13 cellular contexts compared by ENCODE assay signal in genomic region chr11:111176603-111177002, GRCh38.
DNase-seq lines count a peak whose midpoint lies in the region; ATAC-seq and TF ChIP-seq lines count a peak whose summit lies in the region.
"Had no signal": no experiment of that assay in that cellular context is flagged by ENCODE, and none has a peak within 500 bp of the region (broad histone marks: within the 10 kb centered on the region; RNA-seq: fewer than 3 reads in every experiment).

No MANE protein-coding gene starts in this region.

- H3K27ac ChIP-seq in RWPE1: no peak overlapping the region
- H3K27ac ChIP-seq: right atrium auricular region, testis had no signal

- CTCF ChIA-PET in RWPE1 (lab: Yijun Ruan, JAX): no interaction called here

- ATAC-seq in GM19372 (IDR thresholded peaks at IDR 0.05; ENCODE audit: low read depth, unreplicated experiment) (peak; percentile 50), HG02763 (IDR thresholded peaks at IDR 0.05; ENCODE audit: unreplicated experiment) (peak; percentile 54), HG03521 (IDR thresholded peaks at IDR 0.05; ENCODE audit: unreplicated experiment) (peak; percentile 54)

- DNase-seq in GM06990 (ENCODE audit: extremely low read depth, insufficient read length) (peak; percentile 22), NCI-H2196 treated with DMSO at 0.1 percent for 48 hours (lab: John Stamatoyannopoulos, UW; ENCODE audit: unreplicated experiment) (no peak), OCI-M1 (lab: John Stamatoyannopoulos, UW) (no peak), RWPE1 (ENCODE audit: low spot score) (no peak), NCI-H69 (lab: John Stamatoyannopoulos, UW) (no peak)
- DNase-seq: activated CD4-positive, alpha-beta memory T cell treated with anti-CD3 and anti-CD28 coated beads, Interleukin-2, amount 10 ng/mL, durations not matched to agents 7 days and 5 days; DMS79; T-helper 1 cell; testis had no signal

- no peak for TF ChIP-seq CTCF in GM06990 (IDR thresholded peaks at IDR 0.05; ENCODE audit: insufficient read depth, low read length, poor library complexity, severe bottlenecking)
- TF ChIP-seq CTCF in RWPE1 (conservative IDR thresholded peaks at IDR 0.05; ENCODE audit: low read depth): no peak

- no peaks in the 10 kb centered on the region for H3K36me3 ChIP-seq in GM06990 (ENCODE audit: control insufficient read depth, insufficient read depth, low read length)
- H3K36me3 ChIP-seq: right atrium auricular region had no signal

- 0 out of 2 replicates have a peak overlapping the region, but pooled peaks have one; percentile 13 for H3K4me3 ChIP-seq in GM06990 (replicated peaks; ENCODE audit: low read depth, low read length)
- H3K4me3 ChIP-seq: right atrium auricular region, testis had no signal

- H3K27me3 ChIP-seq in GM06990 (replicated peaks; ENCODE audit: control insufficient read depth, insufficient read depth, low read length): no peaks in the 10 kb centered on the region
- H3K27me3 ChIP-seq: right atrium auricular region, testis had no signal

- POLR2A ChIA-PET in RWPE1 (lab: Yijun Ruan, JAX; ENCODE audit: low non-redundant PET): no interaction called here
